14 cellular contexts compared by ENCODE assay signal in the genomic region with DNA sequence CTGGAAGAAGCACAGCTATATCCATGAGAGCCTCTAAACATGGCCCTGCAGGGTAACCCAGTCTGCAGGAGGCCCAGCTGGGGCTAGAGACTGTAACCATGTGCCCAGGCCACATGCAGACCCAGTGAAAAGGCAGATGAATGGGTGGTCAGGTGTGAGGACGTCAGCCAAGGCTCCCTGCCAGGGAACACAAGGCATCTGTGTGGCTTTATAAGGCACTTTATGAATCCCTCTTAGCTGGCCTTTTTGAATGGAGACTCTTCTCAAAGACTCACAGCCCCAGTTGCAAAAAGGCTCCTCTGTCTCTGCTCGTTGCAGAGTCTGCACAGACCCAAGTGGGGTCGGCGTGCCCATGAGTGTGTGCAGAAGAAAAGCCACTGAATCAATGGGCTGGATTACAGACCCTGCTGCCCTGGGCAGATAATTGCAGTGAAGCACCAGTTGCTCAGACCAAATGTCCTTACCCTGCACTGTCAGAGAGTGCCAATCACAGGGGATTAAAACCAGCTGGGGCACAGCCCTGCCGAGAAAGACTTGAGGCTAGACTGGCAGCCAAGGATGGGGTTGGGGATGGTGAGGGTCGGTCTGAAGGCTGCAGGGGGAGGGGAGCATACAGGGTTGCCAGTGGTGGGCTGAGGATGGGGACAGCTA.
DNase-seq lines count a peak whose midpoint lies in the region; ATAC-seq and FAIRE-seq lines count a peak whose summit lies in the region.
"Had no signal": no experiment of that assay in that cellular context is flagged by ENCODE, and none has a peak within 500 bp of the region (broad histone marks: within the 10 kb centered on the region; RNA-seq: fewer than 3 reads in every experiment).

No MANE protein-coding gene starts in this region.

- peak; percentile 65 for DNase-seq in NCI-H1092 (lab: John Stamatoyannopoulos, UW)
- DNase-seq in NCI-H774 (lab: John Stamatoyannopoulos, UW), result peak; percentile 3
- peak; percentile 41 for DNase-seq in cerebellum (ENCODE audit: low spot score)
- DNase-seq in pons (ENCODE audit: low spot score), result peak; percentile 78
- no peak for DNase-seq in naive thymus-derived CD8-positive, alpha-beta T cell
- no peak for DNase-seq in urothelium cell line (ENCODE audit: low spot score)
- DNase-seq: gastrocnemius medialis; immature natural killer cell; stimulated activated naive CD8-positive, alpha-beta T cell treated with anti-CD3 and anti-CD28 coated beads, Interleukin-15, Interleukin-2, amounts not matched to agents 100 U/mL and 50 U/mL, for 24 hours; uterus; WERI-Rb-1 had no signal

- no peak overlapping the region for H3K27ac Mint-ChIP-seq in naive thymus-derived CD8-positive, alpha-beta T cell
- H3K27ac Mint-ChIP-seq: B cell, immature natural killer cell, memory B cell had no signal

- H3K4me3 Mint-ChIP-seq in naive thymus-derived CD8-positive, alpha-beta T cell, result no peak overlapping the region
- H3K4me3 Mint-ChIP-seq: B cell, immature natural killer cell, memory B cell had no signal

- H3K4me1 Mint-ChIP-seq in naive thymus-derived CD8-positive, alpha-beta T cell, result peaks cover 0 to 5% (median 0%) of the 10 kb centered on the region in 4 donors
- H3K4me1 Mint-ChIP-seq: B cell, immature natural killer cell, memory B cell had no signal

- POLR2A ChIA-PET in naive thymus-derived CD8-positive, alpha-beta T cell (lab: Charles Lee), result no interaction called here

- no peaks in the 10 kb centered on the region for H3K9me3 Mint-ChIP-seq in naive thymus-derived CD8-positive, alpha-beta T cell
- H3K9me3 Mint-ChIP-seq: immature natural killer cell, memory B cell had no signal

- no peak for ATAC-seq in naive thymus-derived CD8-positive, alpha-beta T cell
- no peak for ATAC-seq in HG02938 (IDR thresholded peaks at IDR 0.05; ENCODE audit: unreplicated experiment)
- ATAC-seq: gastrocnemius medialis; stimulated activated naive CD8-positive, alpha-beta T cell treated with anti-CD3 and anti-CD28 coated beads, Interleukin-15, Interleukin-2, amounts not matched to agents 100 U/mL and 50 U/mL, for 24 hours had no signal

- peaks cover 3 to 38% (median 17%) of the 10 kb centered on the region in 5 donors for H3K27me3 Mint-ChIP-seq in naive thymus-derived CD8-positive, alpha-beta T cell

- FAIRE-seq in urothelium cell line (lab: Jason Lieb, UNC), result no peak

- peaks cover 0 to 2% (median 0%) of the 10 kb centered on the region in 3 donors for H3K36me3 Mint-ChIP-seq in naive thymus-derived CD8-positive, alpha-beta T cell
- H3K36me3 Mint-ChIP-seq: immature natural killer cell, memory B cell had no signal

Comparison
In these comparisons a context has a peak if more than half of its experiments do, and no peak if none do; other contexts are left out.
1. DNase-seq: peak in NCI-H1092 (single experiment), NCI-H774 (single experiment), cerebellum (single experiment) and pons (single experiment); none in naive thymus-derived CD8-positive, alpha-beta T cell (0 of 10) and urothelium cell line (single experiment).